Comparison of ENCODE assay signal across 8 cellular contexts in genomic region chr12:75658826-75659823, GRCh38.
A peak's percentile ranks its signal among the peaks of the same experiment; 100 is the strongest.
DNase-seq lines count a peak whose midpoint lies in the region; ATAC-seq, FAIRE-seq and TF ChIP-seq lines count a peak whose summit lies in the region.

No MANE protein-coding gene starts in this region.

- no peak for FAIRE-seq in GM12891 (lab: Jason Lieb, UNC)

- H3K27ac ChIP-seq in epithelial cell of prostate = peak overlapping the region; percentile 100

- intact Hi-C loops in activated CD4-positive, alpha-beta T cell treated with anti-CD3 and anti-CD28 coated beads, Interleukin-2, amount 10 ng/mL, durations not matched to agents 24 days and 14 days (cut with micrococcal nuclease) = loop anchor here (1.0 to 5.0 kb wide), 2 partner anchors 18 to 63 kb away; no protein-coding TSS in a partner anchor

- DNase-seq in activated CD4-positive, alpha-beta T cell treated with anti-CD3 and anti-CD28 coated beads, Interleukin-2, amount 10 ng/mL, durations not matched to agents 24 days and 14 days = peak; percentile 66
- DNase-seq in activated CD4-positive, alpha-beta T cell treated with anti-CD3 and anti-CD28 coated beads, Interleukin-2, amount 50 U/mL, for 48 hours = no peak
- DNase-seq in epithelial cell of prostate (ENCODE audit: low read depth, low spot score) = peak; percentile 79
- DNase-seq in GM12891 (ENCODE audit: insufficient read length, low spot score) = no peak

- H3K4me3 Mint-ChIP-seq in activated CD4-positive, alpha-beta T cell treated with anti-CD3 and anti-CD28 coated beads, Interleukin-2, amount 10 ng/mL, durations not matched to agents 24 days and 14 days = no peak overlapping the region
- H3K4me3 Mint-ChIP-seq in stimulated activated naive CD8-positive, alpha-beta T cell treated with anti-CD3 and anti-CD28 coated beads, Interleukin-15, Interleukin-2, amounts not matched to agents 100 ng/mL and 50 ng/mL, for 24 hours = peak overlapping the region; percentile 9

- ATAC-seq in HG02588 (IDR thresholded peaks at IDR 0.05; ENCODE audit: unreplicated experiment) = no peak
- no peak for ATAC-seq in GM21529 (IDR thresholded peaks at IDR 0.05; ENCODE audit: unreplicated experiment)

- H3K36me3 Mint-ChIP-seq in activated CD4-positive, alpha-beta T cell treated with anti-CD3 and anti-CD28 coated beads, Interleukin-2, amount 10 ng/mL, durations not matched to agents 24 days and 14 days (ENCODE audit: low read depth) = no peaks in the 10 kb centered on the region
- no peaks in the 10 kb centered on the region for H3K36me3 Mint-ChIP-seq in stimulated activated naive CD8-positive, alpha-beta T cell treated with anti-CD3 and anti-CD28 coated beads, Interleukin-15, Interleukin-2, amounts not matched to agents 100 ng/mL and 50 ng/mL, for 24 hours (ENCODE audit: low read depth)

- peaks cover 4% of the 10 kb centered on the region for H3K27me3 Mint-ChIP-seq in activated CD4-positive, alpha-beta T cell treated with anti-CD3 and anti-CD28 coated beads, Interleukin-2, amount 10 ng/mL, durations not matched to agents 24 days and 14 days
- H3K27me3 Mint-ChIP-seq in stimulated activated naive CD8-positive, alpha-beta T cell treated with anti-CD3 and anti-CD28 coated beads, Interleukin-15, Interleukin-2, amounts not matched to agents 100 ng/mL and 50 ng/mL, for 24 hours = peaks cover 6% of the 10 kb centered on the region

- H3K27ac Mint-ChIP-seq in activated CD4-positive, alpha-beta T cell treated with anti-CD3 and anti-CD28 coated beads, Interleukin-2, amount 10 ng/mL, durations not matched to agents 24 days and 14 days = peak overlapping the region; percentile 35
- peak overlapping the region; percentile 89 for H3K27ac Mint-ChIP-seq in stimulated activated naive CD8-positive, alpha-beta T cell treated with anti-CD3 and anti-CD28 coated beads, Interleukin-15, Interleukin-2, amounts not matched to agents 100 ng/mL and 50 ng/mL, for 24 hours

- H3K4me1 Mint-ChIP-seq in activated CD4-positive, alpha-beta T cell treated with anti-CD3 and anti-CD28 coated beads, Interleukin-2, amount 10 ng/mL, durations not matched to agents 24 days and 14 days = peaks cover 19% of the 10 kb centered on the region
- peaks cover 27% of the 10 kb centered on the region for H3K4me1 Mint-ChIP-seq in stimulated activated naive CD8-positive, alpha-beta T cell treated with anti-CD3 and anti-CD28 coated beads, Interleukin-15, Interleukin-2, amounts not matched to agents 100 ng/mL and 50 ng/mL, for 24 hours (ENCODE audit: low read depth)

- peaks cover 8% of the 10 kb centered on the region for H3K9me3 Mint-ChIP-seq in activated CD4-positive, alpha-beta T cell treated with anti-CD3 and anti-CD28 coated beads, Interleukin-2, amount 10 ng/mL, durations not matched to agents 24 days and 14 days
- no peaks in the 10 kb centered on the region for H3K9me3 Mint-ChIP-seq in stimulated activated naive CD8-positive, alpha-beta T cell treated with anti-CD3 and anti-CD28 coated beads, Interleukin-15, Interleukin-2, amounts not matched to agents 100 ng/mL and 50 ng/mL, for 24 hours

- TF ChIP-seq POLR2A in GM12891 (IDR thresholded peaks at IDR 0.05; ENCODE audit: low read depth, low read length) = no peak

TF ChIP-seq in PFSK-1, 5 proteins besides CTCF, POLR2A, EP300 and RAD21:
- TF ChIP-seq TAF1 (IDR thresholded peaks at IDR 0.05; ENCODE audit: borderline replicate concordance, insufficient read depth, low read length) = no peak
- TF ChIP-seq POLR2AphosphoS5 (IDR thresholded peaks at IDR 0.05; ENCODE audit: low read depth, low read length) = peak; percentile 20; the same call in 1 of the 2 replicates
- TF ChIP-seq REST (IDR thresholded peaks at IDR 0.05; ENCODE audit: insufficient read depth in 1 of 2, low read depth in 2 of 2, low read length in 2 of 2) = 0 out of 4 replicates have a peak, but pooled peaks of 1 of the 2 experiments have one; percentile 20
- TF ChIP-seq FOXP2 (optimal IDR thresholded peaks at IDR 0.05; ENCODE audit: borderline replicate concordance, extremely low read depth, extremely low read length, insufficient read depth) = no peak

TF ChIP-seq in GM12891, 5 proteins besides CTCF, POLR2A, EP300 and RAD21:
- TF ChIP-seq PAX5 (IDR thresholded peaks at IDR 0.05; ENCODE audit: insufficient read depth, low read length, severe bottlenecking) = no peak
- TF ChIP-seq SPI1 (IDR thresholded peaks at IDR 0.05; ENCODE audit: low read depth, low read length) = no peak
- TF ChIP-seq TAF1 (IDR thresholded peaks at IDR 0.05; ENCODE audit: low read depth, low read length) = no peak
- TF ChIP-seq POU2F2 (IDR thresholded peaks at IDR 0.05; ENCODE audit: low read depth, low read length) = no peak
- no peak for TF ChIP-seq POLR2AphosphoS5 (IDR thresholded peaks at IDR 0.05; ENCODE audit: low read depth, low read length)

Comparison
In these comparisons a context has a peak if more than half of its experiments do, and no peak if none do; other contexts are left out.
1. DNase-seq: peak in activated CD4-positive, alpha-beta T cell treated with anti-CD3 and anti-CD28 coated beads, Interleukin-2, amount 10 ng/mL, durations not matched to agents 24 days and 14 days (single experiment) and epithelial cell of prostate (single experiment); none in activated CD4-positive, alpha-beta T cell treated with anti-CD3 and anti-CD28 coated beads, Interleukin-2, amount 50 U/mL, for 48 hours (0 of 2) and GM12891 (single experiment).